ENCODE assay signal across 1 cellular context in genomic region chr1:112369389-112370285, GRCh38.
TF ChIP-seq lines count a peak whose summit lies in the region.

No MANE protein-coding gene starts in this region.

TF ChIP-seq in HepG2, 621 proteins besides CTCF, POLR2A, EP300 and RAD21 (continued from another document and continues in another):
- no peak for TF ChIP-seq AFF4 (CRISPR knock-in tag; IDR thresholded peaks at IDR 0.05)
- peak; percentile 40 for TF ChIP-seq ARID5B (CRISPR knock-in tag; IDR thresholded peaks at IDR 0.05)
- TF ChIP-seq IRF2 (CRISPR knock-in tag; IDR thresholded peaks at IDR 0.05), result 0 out of 2 replicates have a peak, but pooled peaks have one; percentile 27
- no peak for TF ChIP-seq HHEX (CRISPR knock-in tag; IDR thresholded peaks at IDR 0.05)
- no peak for TF ChIP-seq ZNF576 (CRISPR knock-in tag; IDR thresholded peaks at IDR 0.05)
- TF ChIP-seq ZNF260 (CRISPR knock-in tag; IDR thresholded peaks at IDR 0.05; ENCODE audit: borderline replicate concordance, low read depth), result no peak
- TF ChIP-seq TFAP4 (IDR thresholded peaks at IDR 0.05; ENCODE audit: borderline replicate concordance, low read depth), result no peak
- TF ChIP-seq SMC3 (IDR thresholded peaks at IDR 0.05; ENCODE audit: low read length), result peak; percentile 44; the same call in 1 of the 2 replicates
- TF ChIP-seq CBX1 (IDR thresholded peaks at IDR 0.05; ENCODE audit: low read depth), result no peak
- no peak for TF ChIP-seq ZNF281 (CRISPR knock-in tag; IDR thresholded peaks at IDR 0.05; ENCODE audit: borderline replicate concordance)
- peak; percentile 34; the same call in 1 of the 2 replicates for TF ChIP-seq PRDM10 (CRISPR knock-in tag; IDR thresholded peaks at IDR 0.05; ENCODE audit: low read depth)
- TF ChIP-seq FOXA1 (IDR thresholded peaks at IDR 0.05), result no peak
- peak; percentile 43 for TF ChIP-seq FOXA1 (CRISPR knock-in tag; IDR thresholded peaks at IDR 0.05)
- no peak for TF ChIP-seq TEAD2 (CRISPR knock-in tag; IDR thresholded peaks at IDR 0.05)
- TF ChIP-seq XBP1 (CRISPR knock-in tag; IDR thresholded peaks at IDR 0.05), result no peak
- 0 out of 2 replicates have a peak, but pooled peaks have one; percentile 20 for TF ChIP-seq ATF2 (CRISPR knock-in tag; IDR thresholded peaks at IDR 0.05)
- peak; percentile 96 for TF ChIP-seq ZSCAN22 (CRISPR knock-in tag; IDR thresholded peaks at IDR 0.05)
- peak; percentile 90 for TF ChIP-seq ZNF441 (CRISPR knock-in tag; IDR thresholded peaks at IDR 0.05; ENCODE audit: borderline replicate concordance)
- no peak for TF ChIP-seq TBX3 (IDR thresholded peaks at IDR 0.05; ENCODE audit: borderline replicate concordance)
- 0 out of 2 replicates have a peak, but pooled peaks have one; percentile 29 for TF ChIP-seq THAP11 (CRISPR knock-in tag; IDR thresholded peaks at IDR 0.05)
- no peak for TF ChIP-seq NCOA2 (CRISPR knock-in tag; IDR thresholded peaks at IDR 0.05)
- 0 out of 2 replicates have a peak, but pooled peaks have one; percentile 28 for TF ChIP-seq FOXC1 (CRISPR knock-in tag; IDR thresholded peaks at IDR 0.05; ENCODE audit: borderline replicate concordance)
- no peak for TF ChIP-seq RCOR2 (CRISPR knock-in tag; IDR thresholded peaks at IDR 0.05)
- TF ChIP-seq MNT (IDR thresholded peaks at IDR 0.05), result no peak
- 0 out of 2 replicates have a peak, but pooled peaks have one; percentile 3 for TF ChIP-seq NFE2L2 (IDR thresholded peaks at IDR 0.05; ENCODE audit: low read length)
- TF ChIP-seq KAT2B (IDR thresholded peaks at IDR 0.05; ENCODE audit: borderline replicate concordance, low read depth, low read length), result no peak
- peak; percentile 49; the same call in 1 of the 2 replicates for TF ChIP-seq ZNF580 (CRISPR knock-in tag; IDR thresholded peaks at IDR 0.05; ENCODE audit: borderline replicate concordance, low read depth)
- TF ChIP-seq TEAD3 (CRISPR knock-in tag; optimal IDR thresholded peaks at IDR 0.05; ENCODE audit: borderline replicate concordance), result peak; percentile 84
- no peak for TF ChIP-seq GATAD1 (CRISPR knock-in tag; IDR thresholded peaks at IDR 0.05)
- no peak for TF ChIP-seq GZF1 (CRISPR knock-in tag; IDR thresholded peaks at IDR 0.05)
- no peak for TF ChIP-seq ZXDC (CRISPR knock-in tag; IDR thresholded peaks at IDR 0.05)
- no peak for TF ChIP-seq BCL3 (CRISPR knock-in tag; IDR thresholded peaks at IDR 0.05)
